Comparison of ENCODE assay signal across 1 cellular context in genomic region chr6:112957526-112957916, GRCh38.
TF ChIP-seq lines count a peak whose summit lies in the region.

No MANE protein-coding gene starts in this region.

TF ChIP-seq in K562, 482 proteins besides CTCF, POLR2A, EP300 and RAD21 (continued from another document):
- peak; percentile 21; the same call in 1 of the 2 replicates for TF ChIP-seq VEZF1 (CRISPR knock-in tag; IDR thresholded peaks at IDR 0.05)
- 0 out of 2 replicates have a peak, but pooled peaks have one; percentile 14 for TF ChIP-seq ARID1B (IDR thresholded peaks at IDR 0.05)
- peak; percentile 78 for TF ChIP-seq PKNOX1 (IDR thresholded peaks at IDR 0.05)
- TF ChIP-seq ZNF586 (CRISPR knock-in tag; conservative IDR thresholded peaks at IDR 0.05): no peak
- peak in 1 of 2 experiments; percentile 26; a peak in 1 of 4 replicates for TF ChIP-seq TBL1XR1 (IDR thresholded peaks at IDR 0.05; ENCODE audit: low read length in 2 of 2)
- peak; percentile 80; the same call in 1 of the 2 replicates for TF ChIP-seq TCF7 (IDR thresholded peaks at IDR 0.05; ENCODE audit: borderline replicate concordance)
- 0 out of 2 replicates have a peak, but pooled peaks have one; percentile 47 for TF ChIP-seq POLR2H (tag; IDR thresholded peaks at IDR 0.05; ENCODE audit: low read depth)
- peak; percentile 39 for TF ChIP-seq ETV1 (tag; conservative IDR thresholded peaks at IDR 0.05; ENCODE audit: low read depth)
- TF ChIP-seq ZNF639 (CRISPR knock-in tag; conservative IDR thresholded peaks at IDR 0.05 in 1 of 2, IDR thresholded peaks at IDR 0.05 in 1 of 2): peak in 1 of 2 experiments; percentile 15; a peak in 1 of 4 replicates
- peak; percentile 94 for TF ChIP-seq MEIS2 (IDR thresholded peaks at IDR 0.05; ENCODE audit: partially characterized antibody)
- TF ChIP-seq BRD4 (IDR thresholded peaks at IDR 0.05): no peak
- TF ChIP-seq ASH1L (IDR thresholded peaks at IDR 0.05; ENCODE audit: borderline replicate concordance, low read depth, partially characterized antibody): no peak
TF ChIP-seq in K562: peak in this region for 11.
